In genomic region chr10:130623680-130624271, GRCh38 we compare ENCODE assay signal across 14 cellular contexts.
A peak's percentile ranks its signal among the peaks of the same experiment; 100 is the strongest.
DNase-seq lines count a peak whose midpoint lies in the region; ATAC-seq and TF ChIP-seq lines count a peak whose summit lies in the region.
"Had no signal": no experiment of that assay in that cellular context is flagged by ENCODE, and none has a peak within 500 bp of the region (broad histone marks: within the 10 kb centered on the region; RNA-seq: fewer than 3 reads in every experiment).

No MANE protein-coding gene starts in this region.

- peak overlapping the region; percentile 49 for H3K4me3 Mint-ChIP-seq in nephron progenitor cell
- H3K4me3 Mint-ChIP-seq in CD4-positive, alpha-beta memory T cell: no peak overlapping the region
- H3K4me3 Mint-ChIP-seq in activated T-helper 17 cell treated with anti-CD3 and anti-CD28 coated beads, Interleukin-2, amount 50 U/mL, for 72 hours: no peak overlapping the region
- H3K4me3 Mint-ChIP-seq: HFFc6, IgD-negative memory B cell had no signal

- CTCF ChIA-PET in RWPE1 (lab: Yijun Ruan, JAX): no interaction called here
- CTCF ChIA-PET in CD4-positive, alpha-beta memory T cell (lab: Charles Lee; ENCODE audit: partially characterized antibody): no interaction called here

- peaks cover 12% of the 10 kb centered on the region for H3K9me3 Mint-ChIP-seq in nephron progenitor cell
- peaks cover 0 to 6% (median 2%) of the 10 kb centered on the region in 8 donors for H3K9me3 Mint-ChIP-seq in CD4-positive, alpha-beta memory T cell
- H3K9me3 Mint-ChIP-seq in activated T-helper 17 cell treated with anti-CD3 and anti-CD28 coated beads, Interleukin-2, amount 50 U/mL, for 72 hours: no peaks in the 10 kb centered on the region

- no peaks in the 10 kb centered on the region for H3K4me1 ChIP-seq in CD4-positive, alpha-beta memory T cell (ENCODE audit: insufficient read depth, low read length)
- H3K4me1 ChIP-seq: A549, BE2C, HAP-1 had no signal

- peak overlapping the region; percentile 67 for H3K27ac Mint-ChIP-seq in nephron progenitor cell
- H3K27ac Mint-ChIP-seq in CD4-positive, alpha-beta memory T cell: no peak overlapping the region
- H3K27ac Mint-ChIP-seq in activated T-helper 17 cell treated with anti-CD3 and anti-CD28 coated beads, Interleukin-2, amount 50 U/mL, for 72 hours: no peak overlapping the region
- H3K27ac Mint-ChIP-seq: HFFc6 had no signal

- POLR2A ChIA-PET in RWPE1 (lab: Yijun Ruan, JAX; ENCODE audit: low non-redundant PET): no interaction called here
- POLR2A ChIA-PET in CD4-positive, alpha-beta memory T cell (lab: Charles Lee; ENCODE audit: partially characterized antibody): no interaction called here

- H3K4me1 Mint-ChIP-seq in nephron progenitor cell: peaks cover 31% of the 10 kb centered on the region
- no peaks in the 10 kb centered on the region for H3K4me1 Mint-ChIP-seq in CD4-positive, alpha-beta memory T cell
- no peaks in the 10 kb centered on the region for H3K4me1 Mint-ChIP-seq in activated T-helper 17 cell treated with anti-CD3 and anti-CD28 coated beads, Interleukin-2, amount 50 U/mL, for 72 hours
- H3K4me1 Mint-ChIP-seq: IgD-negative memory B cell had no signal

- H3K27me3 ChIP-seq in CD4-positive, alpha-beta memory T cell (ENCODE audit: insufficient read depth, low read length): no peaks in the 10 kb centered on the region
- H3K27me3 ChIP-seq: BE2C had no signal

- H3K9me3 ChIP-seq in CD4-positive, alpha-beta memory T cell (ENCODE audit: control insufficient read depth in 1 of 2, low read length in 2 of 2): no peaks in the 10 kb centered on the region
- H3K9me3 ChIP-seq: A549, BE2C, HAP-1 had no signal

- ATAC-seq in activated T-helper 17 cell treated with anti-CD3 and anti-CD28 coated beads, Interleukin-2, amount 50 U/mL, for 72 hours (replicated peaks): no peak
- ATAC-seq: A549 had no signal

- H3K36me3 Mint-ChIP-seq in nephron progenitor cell (ENCODE audit: low read depth): no peaks in the 10 kb centered on the region
- no peaks in the 10 kb centered on the region for H3K36me3 Mint-ChIP-seq in CD4-positive, alpha-beta memory T cell
- H3K36me3 Mint-ChIP-seq in activated T-helper 17 cell treated with anti-CD3 and anti-CD28 coated beads, Interleukin-2, amount 50 U/mL, for 72 hours (ENCODE audit: low read depth): no peaks in the 10 kb centered on the region
- H3K36me3 Mint-ChIP-seq: IgD-negative memory B cell had no signal

- TF ChIP-seq CTCF in RWPE1 (conservative IDR thresholded peaks at IDR 0.05; ENCODE audit: low read depth) (no peak), nephron progenitor cell (IDR thresholded peaks at IDR 0.05) (no peak)

- no peaks in the 10 kb centered on the region for H3K36me3 ChIP-seq in CD4-positive, alpha-beta memory T cell (ENCODE audit: insufficient read depth, low read length)
- H3K36me3 ChIP-seq: BE2C, HAP-1 had no signal

- no peak overlapping the region for H3K4me3 ChIP-seq in CD4-positive, alpha-beta memory T cell (ENCODE audit: low read length in 2 of 2)
- H3K4me3 ChIP-seq: A549, HAP-1 had no signal

- intact Hi-C loops in CD4-positive, alpha-beta memory T cell (cut with micrococcal nuclease): no loop called here

- H3K27ac ChIP-seq in RWPE1: peak overlapping the region; percentile 12; the same call in 1 of the 2 replicates
- no peak overlapping the region for H3K27ac ChIP-seq in CD4-positive, alpha-beta memory T cell (ENCODE audit: low read depth, low read length)
- H3K27ac ChIP-seq: A549 had no signal

- peaks cover 30% of the 10 kb centered on the region for H3K27me3 Mint-ChIP-seq in nephron progenitor cell (ENCODE audit: low read depth, poor library complexity)
- peaks cover 3% of the 10 kb centered on the region in 2 donors for H3K27me3 Mint-ChIP-seq in CD4-positive, alpha-beta memory T cell
- peaks cover 14% of the 10 kb centered on the region for H3K27me3 Mint-ChIP-seq in activated T-helper 17 cell treated with anti-CD3 and anti-CD28 coated beads, Interleukin-2, amount 50 U/mL, for 72 hours
- H3K27me3 Mint-ChIP-seq: IgD-negative memory B cell had no signal

- peak; percentile 46 for DNase-seq in DMS79 treated with DMSO at 0.1 percent for 48 hours (lab: John Stamatoyannopoulos, UW)
- DNase-seq in RWPE1 (ENCODE audit: low spot score): no peak
- DNase-seq in nephron progenitor cell: peak; percentile 70
- DNase-seq in foreskin melanocyte: no peak
- no peak for DNase-seq in CD4-positive, alpha-beta memory T cell
- DNase-seq: BE2C, DND-41, GF-D8, GOT3, HFFc6 had no signal

Comparison
In these comparisons a context has a peak if more than half of its experiments do, and no peak if none do; other contexts are left out.
1. DNase-seq: peak in DMS79 treated with DMSO at 0.1 percent for 48 hours (single experiment) and nephron progenitor cell (single experiment); none in RWPE1 (single experiment), foreskin melanocyte (single experiment) and CD4-positive, alpha-beta memory T cell (0 of 5).